ENCODE assay signal across 9 cellular contexts in the genomic region with DNA sequence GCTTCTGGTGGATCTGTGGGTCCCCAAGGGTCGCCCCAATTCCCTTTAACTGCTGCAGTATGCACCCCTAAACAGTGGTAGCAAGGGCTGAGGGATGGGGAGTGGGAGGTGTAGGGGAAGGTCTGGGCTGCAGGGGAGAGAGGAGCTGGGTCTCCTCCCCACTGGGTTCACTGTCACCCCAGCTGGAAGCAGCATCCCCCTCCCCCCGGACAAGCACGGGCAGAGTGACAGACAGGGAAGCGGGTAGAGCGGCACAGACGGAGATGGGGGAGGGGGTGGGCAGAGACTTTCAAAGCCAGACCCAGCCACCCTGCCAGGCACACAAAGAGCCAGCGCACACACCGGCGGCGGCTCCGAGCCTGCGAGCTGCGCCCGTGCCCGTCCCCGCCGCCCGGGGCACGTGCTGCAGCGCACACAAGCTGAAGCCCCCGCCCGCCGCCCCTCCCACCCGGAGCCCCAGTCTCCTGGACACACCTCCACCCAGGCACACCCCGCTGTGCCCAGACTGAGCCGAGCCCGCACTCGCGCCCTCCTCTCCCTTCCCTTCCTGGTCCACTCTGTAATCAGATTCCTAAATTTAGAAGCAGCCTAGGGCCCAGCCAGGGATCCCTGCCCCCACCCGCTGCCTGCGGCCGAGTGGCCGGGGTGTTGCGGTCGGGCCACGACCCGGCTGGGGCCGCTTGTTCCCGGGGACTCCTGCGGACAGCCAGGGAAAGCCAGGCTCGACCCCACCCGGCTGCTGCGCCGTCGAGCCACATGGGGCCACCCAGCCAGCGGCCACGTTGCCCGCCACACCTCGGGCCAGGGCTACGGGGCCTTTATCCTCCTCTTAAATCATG. TPM values are rescaled to one million over a fixed set of nuclear protein-coding genes. Genes with fewer than 3 reads are reported as not detected.
A peak's percentile ranks its signal among the peaks of the same experiment; 100 is the strongest.
DNase-seq lines count a peak whose midpoint lies in the region; ATAC-seq and TF ChIP-seq lines count a peak whose summit lies in the region.
"Had no signal": no experiment of that assay in that cellular context is flagged by ENCODE, and none has a peak within 500 bp of the region (broad histone marks: within the 10 kb centered on the region; RNA-seq: fewer than 3 reads in every experiment).

No MANE protein-coding gene starts in this region.

- TF ChIP-seq RAD21 in liver (IDR thresholded peaks at IDR 0.05) = no peak

- H3K9me3 Mint-ChIP-seq in T-cell = no peaks in the 10 kb centered on the region

- H3K27ac ChIP-seq in colonic mucosa = peak overlapping the region; percentile 84
- peak overlapping the region in 1 of 2 donors; percentile 20 for H3K27ac ChIP-seq in liver (ENCODE audit: low read depth in 1 of 2, low read length in 2 of 2)
- H3K27ac ChIP-seq in substantia nigra (ENCODE audit: low read depth, low read length, poor library complexity, severe bottlenecking) = peak overlapping the region; percentile 97

- peak; percentile 8 to 59 (median 28) for ATAC-seq in T-cell (replicated peaks in 1 of 4)
- ATAC-seq in GM18867 (IDR thresholded peaks at IDR 0.05; ENCODE audit: unreplicated experiment) = no peak

- H3K27me3 ChIP-seq in colonic mucosa (no peaks in the 10 kb centered on the region), liver (ENCODE audit: control insufficient read depth in 4 of 4, insufficient read depth in 4 of 4, low read length in 3 of 4) (peaks cover 0 to 3% (median 0%) of the 10 kb centered on the region in 4 donors)

- WGBS in liver = 10% methylated on average over 50 of the region's 50 CpGs

- DNase-seq in DMS53 (lab: John Stamatoyannopoulos, UW) (peak; percentile 94), NAMALWA (ENCODE audit: low spot score) (peak; percentile 46), T-cell (peak in 21 of 34 experiments; percentile 14 to 45 (median 32)), colonic mucosa (peak; percentile 90), substantia nigra (lab: John Stamatoyannopoulos, UW) (peak in 47 of 49 donors; percentile 38 to 90 (median 69)), kidney glomerular epithelial cell (lab: John Stamatoyannopoulos, UW) (no peak)

- no peaks in the 10 kb centered on the region for H3K9me3 ChIP-seq in colonic mucosa
- no peaks in the 10 kb centered on the region for H3K9me3 ChIP-seq in liver (ENCODE audit: control insufficient read depth in 4 of 4, low read length in 3 of 4)

- intact Hi-C loops in colonic mucosa (cut with DNase I) = no loop called here

- no peaks in the 10 kb centered on the region for H3K36me3 Mint-ChIP-seq in T-cell

- H3K36me3 ChIP-seq in colonic mucosa (no peaks in the 10 kb centered on the region), liver (ENCODE audit: control insufficient read depth in 4 of 4, insufficient read depth in 3 of 4, low read depth in 1 of 4, low read length in 3 of 4) (no peaks in the 10 kb centered on the region)

- TF ChIP-seq CTCF in colonic mucosa (IDR thresholded peaks at IDR 0.05) = no peak
- no peak for TF ChIP-seq CTCF in liver (IDR thresholded peaks at IDR 0.05; ENCODE audit: low read depth, low read length, missing input control)

- H3K4me3 ChIP-seq in colonic mucosa (peak overlapping the region; percentile 50), liver (ENCODE audit: low read depth in 1 of 3, low read length in 3 of 3) (peak overlapping the region in 2 of 3 donors; percentile 8 to 52)

- POLR2A ChIA-PET in T-cell (lab: Charles Lee) = interaction anchor here in 1 of 2 donors (0.6 kb wide), 1 partner anchor 119 kb away, joined by 5 read pairs; no protein-coding TSS in a partner anchor

- H3K4me1 ChIP-seq in colonic mucosa (peaks cover 35% of the 10 kb centered on the region), liver (ENCODE audit: control insufficient read depth in 4 of 4, insufficient read depth in 4 of 4, low read length in 3 of 4) (peaks cover 12 to 35% (median 23%) of the 10 kb centered on the region in 4 donors)

- peak overlapping the region; percentile 72 to 82 (median 72) for H3K4me3 Mint-ChIP-seq in T-cell

- CTCF ChIA-PET in T-cell (lab: Charles Lee) = no interaction called here

- H3K9ac ChIP-seq in colonic mucosa (ENCODE audit: low read depth in 2 of 2, low read length in 2 of 2) (peak overlapping the region; percentile 68 to 85), liver (ENCODE audit: low read depth in 1 of 2, low read length in 2 of 2) (no peak overlapping the region)

- H3K27ac Mint-ChIP-seq in T-cell = peak overlapping the region in 1 of 2 donors; percentile 52

- no peaks in the 10 kb centered on the region for H3K27me3 Mint-ChIP-seq in T-cell

- peaks cover 15 to 26% (median 17%) of the 10 kb centered on the region in 3 donors for H3K4me1 Mint-ChIP-seq in T-cell

TF ChIP-seq in liver, 16 proteins besides CTCF, POLR2A, EP300 and RAD21:
- TF ChIP-seq HNF4A (conservative IDR thresholded peaks at IDR 0.05) (no peak), RXRA (IDR thresholded peaks at IDR 0.05) (no peak), YY1 (IDR thresholded peaks at IDR 0.05) (no peak), EGR1 (IDR thresholded peaks at IDR 0.05; ENCODE audit: low read depth in 2 of 2) (no peak), FOXA1 (IDR thresholded peaks at IDR 0.05) (no peak), GABPA (IDR thresholded peaks at IDR 0.05 in 1 of 2, conservative IDR thresholded peaks at IDR 0.05 in 1 of 2) (no peak), HNF4G (IDR thresholded peaks at IDR 0.05) (no peak), FOXA2 (IDR thresholded peaks at IDR 0.05) (no peak)
- TF ChIP-seq, protein P1, sequence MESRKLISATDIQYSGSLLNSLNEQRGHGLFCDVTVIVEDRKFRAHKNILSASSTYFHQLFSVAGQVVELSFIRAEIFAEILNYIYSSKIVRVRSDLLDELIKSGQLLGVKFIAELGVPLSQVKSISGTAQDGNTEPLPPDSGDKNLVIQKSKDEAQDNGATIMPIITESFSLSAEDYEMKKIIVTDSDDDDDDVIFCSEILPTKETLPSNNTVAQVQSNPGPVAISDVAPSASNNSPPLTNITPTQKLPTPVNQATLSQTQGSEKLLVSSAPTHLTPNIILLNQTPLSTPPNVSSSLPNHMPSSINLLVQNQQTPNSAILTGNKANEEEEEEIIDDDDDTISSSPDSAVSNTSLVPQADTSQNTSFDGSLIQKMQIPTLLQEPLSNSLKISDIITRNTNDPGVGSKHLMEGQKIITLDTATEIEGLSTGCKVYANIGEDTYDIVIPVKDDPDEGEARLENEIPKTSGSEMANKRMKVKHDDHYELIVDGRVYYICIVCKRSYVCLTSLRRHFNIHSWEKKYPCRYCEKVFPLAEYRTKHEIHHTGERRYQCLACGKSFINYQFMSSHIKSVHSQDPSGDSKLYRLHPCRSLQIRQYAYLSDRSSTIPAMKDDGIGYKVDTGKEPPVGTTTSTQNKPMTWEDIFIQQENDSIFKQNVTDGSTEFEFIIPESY (IDR thresholded peaks at IDR 0.05) = no peak
- TF ChIP-seq, protein P2, sequence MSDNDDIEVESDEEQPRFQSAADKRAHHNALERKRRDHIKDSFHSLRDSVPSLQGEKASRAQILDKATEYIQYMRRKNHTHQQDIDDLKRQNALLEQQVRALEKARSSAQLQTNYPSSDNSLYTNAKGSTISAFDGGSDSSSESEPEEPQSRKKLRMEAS (IDR thresholded peaks at IDR 0.05) = no peak
- TF ChIP-seq, protein P3, sequence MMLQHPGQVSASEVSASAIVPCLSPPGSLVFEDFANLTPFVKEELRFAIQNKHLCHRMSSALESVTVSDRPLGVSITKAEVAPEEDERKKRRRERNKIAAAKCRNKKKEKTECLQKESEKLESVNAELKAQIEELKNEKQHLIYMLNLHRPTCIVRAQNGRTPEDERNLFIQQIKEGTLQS (IDR thresholded peaks at IDR 0.05) = no peak
- TF ChIP-seq, protein P4, sequence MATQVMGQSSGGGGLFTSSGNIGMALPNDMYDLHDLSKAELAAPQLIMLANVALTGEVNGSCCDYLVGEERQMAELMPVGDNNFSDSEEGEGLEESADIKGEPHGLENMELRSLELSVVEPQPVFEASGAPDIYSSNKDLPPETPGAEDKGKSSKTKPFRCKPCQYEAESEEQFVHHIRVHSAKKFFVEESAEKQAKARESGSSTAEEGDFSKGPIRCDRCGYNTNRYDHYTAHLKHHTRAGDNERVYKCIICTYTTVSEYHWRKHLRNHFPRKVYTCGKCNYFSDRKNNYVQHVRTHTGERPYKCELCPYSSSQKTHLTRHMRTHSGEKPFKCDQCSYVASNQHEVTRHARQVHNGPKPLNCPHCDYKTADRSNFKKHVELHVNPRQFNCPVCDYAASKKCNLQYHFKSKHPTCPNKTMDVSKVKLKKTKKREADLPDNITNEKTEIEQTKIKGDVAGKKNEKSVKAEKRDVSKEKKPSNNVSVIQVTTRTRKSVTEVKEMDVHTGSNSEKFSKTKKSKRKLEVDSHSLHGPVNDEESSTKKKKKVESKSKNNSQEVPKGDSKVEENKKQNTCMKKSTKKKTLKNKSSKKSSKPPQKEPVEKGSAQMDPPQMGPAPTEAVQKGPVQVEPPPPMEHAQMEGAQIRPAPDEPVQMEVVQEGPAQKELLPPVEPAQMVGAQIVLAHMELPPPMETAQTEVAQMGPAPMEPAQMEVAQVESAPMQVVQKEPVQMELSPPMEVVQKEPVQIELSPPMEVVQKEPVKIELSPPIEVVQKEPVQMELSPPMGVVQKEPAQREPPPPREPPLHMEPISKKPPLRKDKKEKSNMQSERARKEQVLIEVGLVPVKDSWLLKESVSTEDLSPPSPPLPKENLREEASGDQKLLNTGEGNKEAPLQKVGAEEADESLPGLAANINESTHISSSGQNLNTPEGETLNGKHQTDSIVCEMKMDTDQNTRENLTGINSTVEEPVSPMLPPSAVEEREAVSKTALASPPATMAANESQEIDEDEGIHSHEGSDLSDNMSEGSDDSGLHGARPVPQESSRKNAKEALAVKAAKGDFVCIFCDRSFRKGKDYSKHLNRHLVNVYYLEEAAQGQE (IDR thresholded peaks at IDR 0.05) = no peak

RNA-seq across cellular contexts. Expression of a gene that starts 0.9 kb away (rescaled TPM):
- under 1 TPM in 3 of 5 donors, not detected in 2; 0.09 to 0.26 (median 0.10) TPM for total RNA-seq in T-cell
- 1 to 10 TPM; 4.8 to 5.2 TPM for total RNA-seq in colonic mucosa
- under 1 TPM in 1 of 2 donors, not detected in 1; 0.19 TPM for total RNA-seq in liver
- under 1 TPM in 1 of 2 donors, not detected in 1; 0.05 TPM for polyA plus RNA-seq in liver
- total RNA-seq: T-helper 1 cell treated with Interleukin-12 subunit alpha and Interleukin-12 subunit beta and Interleukin-4 antibody, amounts not matched to agents 30 ng/mL and 1 ng/mL, for 36 hours had no signal

RNA-seq across cellular contexts. Expression of a gene that starts 20.9 kb away (rescaled TPM):
- total RNA-seq in T-cell (10 to 100 TPM; 19.0 to 27.5 (median 23.5) TPM), colonic mucosa (10 to 100 TPM; 20.5 to 32.9 TPM), liver (1 to 10 TPM; 5.4 to 7.3 TPM)
- polyA plus RNA-seq in liver = 1 to 10 TPM; 3.0 to 4.1 TPM

RNA-seq across cellular contexts. Expression of a gene that starts 56.5 kb away (rescaled TPM):
- total RNA-seq in T-cell (100 to 1,000 TPM; 108 to 152 (median 125) TPM), colonic mucosa (100 to 1,000 TPM; 647 to 875 TPM), liver (100 to 1,000 TPM; 250 to 368 TPM)
- 100 to 1,000 TPM; 359 to 586 TPM for polyA plus RNA-seq in liver

Comparison
In these comparisons a context has a peak if more than half of its experiments do, and no peak if none do; other contexts are left out.
1. H3K9ac ChIP-seq: peak in colonic mucosa (2 of 2); none in liver (0 of 2).
2. RNA of a gene that starts 0.9 kb away (total RNA-seq): 4.8 to 5.2 TPM in colonic mucosa; 0.19 TPM in liver and 0.09 to 0.26 TPM in T-cell; every median in the first group is over 4 times any median in the second.